20 cellular contexts compared by ENCODE assay signal in genomic region chr15:85394552-85395333, GRCh38. TPM values are rescaled to one million over a fixed set of nuclear protein-coding genes. Genes with fewer than 3 reads are reported as not detected.
DNase-seq lines count a peak whose midpoint lies in the region; ATAC-seq and TF ChIP-seq lines count a peak whose summit lies in the region.
"Had no signal": no experiment of that assay in that cellular context is flagged by ENCODE, and none has a peak within 500 bp of the region (broad histone marks: within the 10 kb centered on the region; RNA-seq: fewer than 3 reads in every experiment).

No MANE protein-coding gene starts in this region.

- H3K27me3 ChIP-seq in adrenal gland (no peaks in the 10 kb centered on the region), left lung (no peaks in the 10 kb centered on the region), uterus (no peaks in the 10 kb centered on the region)
- H3K27me3 ChIP-seq: Peyer's patch had no signal

- 28 to 44% (median 38%) methylated on average over 2 of the region's 2 CpGs for WGBS in adrenal gland, 4 donors

- no peak overlapping the region for H3K4me3 ChIP-seq in adrenal gland
- H3K4me3 ChIP-seq in left lung = no peak overlapping the region
- no peak overlapping the region for H3K4me3 ChIP-seq in uterus
- H3K4me3 ChIP-seq: Peyer's patch had no signal

- peak overlapping the region in 3 of 5 donors; percentile 31 to 56 (median 37) for H3K27ac ChIP-seq in adrenal gland
- peak overlapping the region; percentile 6 to 51 for H3K27ac ChIP-seq in left lung
- H3K27ac ChIP-seq in uterus = peak overlapping the region; percentile 50 to 51

- H3K27ac Mint-ChIP-seq in activated naive CD4-positive, alpha-beta T cell treated with anti-CD3 and anti-CD28 coated beads, Interleukin-2, amount 50 U/mL, for 24 hours = peak overlapping the region; percentile 64

- no peak for DNase-seq in activated naive CD4-positive, alpha-beta T cell treated with anti-CD3 and anti-CD28 coated beads, Interleukin-2, amount 50 U/mL, for 16 hours
- DNase-seq in adrenal gland = no peak
- no peak for DNase-seq in left lung
- DNase-seq in uterus = no peak
- DNase-seq in SK-N-DZ (ENCODE audit: low spot score) = no peak
- DNase-seq in NCI-H2196 treated with DMSO at 0.1 percent for 48 hours (lab: John Stamatoyannopoulos, UW; ENCODE audit: unreplicated experiment) = no peak
- DNase-seq: activated CD4-positive, alpha-beta T cell treated with anti-CD3 and anti-CD28 coated beads for 1 hour; caudate nucleus; CD8-positive, alpha-beta memory T cell; GOT3; KG1; NCI-H1436; NCI-H510A; Peyer's patch; stimulated activated CD4-positive, alpha-beta T cell treated with anti-CD3 and anti-CD28 coated beads, Interleukin-2, amount 100 ng/mL, for 48 hours; T-helper 2 cell; trophoblast cell had no signal

- no peaks in the 10 kb centered on the region for H3K9me3 ChIP-seq in adrenal gland (replicated peaks in 1 of 3)
- no peaks in the 10 kb centered on the region for H3K9me3 ChIP-seq in left lung
- no peaks in the 10 kb centered on the region for H3K9me3 ChIP-seq in uterus
- H3K9me3 ChIP-seq: Peyer's patch had no signal

- TF ChIP-seq CTCF in adrenal gland (IDR thresholded peaks at IDR 0.05) (no peak), left lung (IDR thresholded peaks at IDR 0.05) (no peak), uterus (IDR thresholded peaks at IDR 0.05) (no peak)

- H3K4me1 ChIP-seq in adrenal gland (replicated peaks in 1 of 2) (peaks cover 9 to 32% of the 10 kb centered on the region in 2 donors), left lung (peaks cover 12 to 28% of the 10 kb centered on the region in 2 donors), uterus (peaks cover 0 to 15% of the 10 kb centered on the region in 2 donors)

- peaks cover 61% of the 10 kb centered on the region for H3K4me1 Mint-ChIP-seq in activated naive CD4-positive, alpha-beta T cell treated with anti-CD3 and anti-CD28 coated beads, Interleukin-2, amount 50 U/mL, for 24 hours

- no peaks in the 10 kb centered on the region for H3K27me3 Mint-ChIP-seq in activated naive CD4-positive, alpha-beta T cell treated with anti-CD3 and anti-CD28 coated beads, Interleukin-2, amount 50 U/mL, for 24 hours
- H3K27me3 Mint-ChIP-seq: activated naive CD8-positive, alpha-beta T cell; CD8-positive, alpha-beta memory T cell had no signal

- TF ChIP-seq POLR2A in adrenal gland (IDR thresholded peaks at IDR 0.05) (no peak), uterus (IDR thresholded peaks at IDR 0.05) (no peak)

- H3K36me3 ChIP-seq in adrenal gland (replicated peaks in 1 of 2) (no peaks in the 10 kb centered on the region), left lung (no peaks in the 10 kb centered on the region), uterus (no peaks in the 10 kb centered on the region)
- H3K36me3 ChIP-seq: Peyer's patch had no signal

- peak; percentile 67 for ATAC-seq in left lung
- ATAC-seq in HG02973 (IDR thresholded peaks at IDR 0.05; ENCODE audit: unreplicated experiment) = no peak

- H3K36me3 Mint-ChIP-seq in activated naive CD4-positive, alpha-beta T cell treated with anti-CD3 and anti-CD28 coated beads, Interleukin-2, amount 50 U/mL, for 24 hours = peaks cover 2% of the 10 kb centered on the region
- H3K36me3 Mint-ChIP-seq: activated naive CD8-positive, alpha-beta T cell had no signal

- intact Hi-C loops in adrenal gland (cut with DNase I) = no loop called here
- intact Hi-C loops in left lung (cut with DNase I) = no loop called here
- intact Hi-C loops in uterus (cut with DNase I; ENCODE audit: low total_unique reads) = no loop called here

- H3K4me3 Mint-ChIP-seq in activated naive CD4-positive, alpha-beta T cell treated with anti-CD3 and anti-CD28 coated beads, Interleukin-2, amount 50 U/mL, for 24 hours = no peak overlapping the region
- H3K4me3 Mint-ChIP-seq: activated naive CD8-positive, alpha-beta T cell had no signal

- no peaks in the 10 kb centered on the region for H3K9me3 Mint-ChIP-seq in activated naive CD4-positive, alpha-beta T cell treated with anti-CD3 and anti-CD28 coated beads, Interleukin-2, amount 50 U/mL, for 24 hours
- H3K9me3 Mint-ChIP-seq: CD8-positive, alpha-beta memory T cell had no signal

RNA-seq across cellular contexts. Expression of gene AKAP13, which starts 14.3 kb away (rescaled TPM):
- total RNA-seq in adrenal gland (100 to 1,000 TPM in 4 of 8 donors, 10 to 100 TPM in 4; 69.3 to 144 (median 108) TPM), left lung (100 to 1,000 TPM; 300 to 346 TPM), uterus (100 to 1,000 TPM; 128 to 460 (median 243) TPM)
- polyA plus RNA-seq in adrenal gland = 10 to 100 TPM; 42.7 to 83.6 (median 63.0) TPM
- 8.3 and 8.5 TPM in 2 replicates for polyA plus RNA-seq in SK-N-DZ (2014; cell fraction: cytosol; rRNA removed)
- 8.4 and 11.5 TPM in 2 replicates for polyA plus RNA-seq in SK-N-DZ (2014; cell fraction: nucleus; rRNA removed)
